ENCODE assay signal across 1 cellular context in genomic region chr18:12766986-12767433, GRCh38.
A peak's percentile ranks its signal among the peaks of the same experiment; 100 is the strongest.
TF ChIP-seq lines count a peak whose summit lies in the region.

No MANE protein-coding gene starts in this region.

TF ChIP-seq in HepG2, 621 proteins besides CTCF, POLR2A, EP300 and RAD21 (continued from another document and continues in another):
- TF ChIP-seq PITX1 (CRISPR knock-in tag; IDR thresholded peaks at IDR 0.05) (no peak), ZFY (CRISPR knock-in tag; IDR thresholded peaks at IDR 0.05) (peak; percentile 55; the same call in 1 of the 2 replicates), ZC3H4 (CRISPR knock-in tag; IDR thresholded peaks at IDR 0.05; ENCODE audit: borderline replicate concordance) (no peak), GATAD2A (CRISPR knock-in tag; IDR thresholded peaks at IDR 0.05) (peak; percentile 54), ZNF800 (CRISPR knock-in tag; IDR thresholded peaks at IDR 0.05) (0 out of 2 replicates have a peak, but pooled peaks have one; percentile 23), ZNF891 (CRISPR knock-in tag; IDR thresholded peaks at IDR 0.05) (peak; percentile 73; the same call in 1 of the 2 replicates), ZBTB44 (CRISPR knock-in tag; IDR thresholded peaks at IDR 0.05) (no peak), ZNF777 (CRISPR knock-in tag; IDR thresholded peaks at IDR 0.05) (no peak), ZNF124 (CRISPR knock-in tag; IDR thresholded peaks at IDR 0.05) (0 out of 2 replicates have a peak, but pooled peaks have one; percentile 39), ZNF784 (CRISPR knock-in tag; IDR thresholded peaks at IDR 0.05; ENCODE audit: borderline replicate concordance) (peak; percentile 39; the same call in 1 of the 2 replicates), MIXL1 (CRISPR knock-in tag; IDR thresholded peaks at IDR 0.05) (peak; percentile 56; the same call in 1 of the 2 replicates), ZBTB33 (CRISPR knock-in tag; IDR thresholded peaks at IDR 0.05) (peak; percentile 72; the same call in 1 of the 2 replicates), CHD4 (IDR thresholded peaks at IDR 0.05; ENCODE audit: borderline replicate concordance, low read length) (no peak), ZNF639 (CRISPR knock-in tag; conservative IDR thresholded peaks at IDR 0.05) (no peak), ZNF276 (CRISPR knock-in tag; IDR thresholded peaks at IDR 0.05; ENCODE audit: low read depth) (no peak), ZNF282 (IDR thresholded peaks at IDR 0.05; ENCODE audit: partially characterized antibody) (no peak), RFXAP (CRISPR knock-in tag; IDR thresholded peaks at IDR 0.05; ENCODE audit: borderline replicate concordance) (0 out of 2 replicates have a peak, but pooled peaks have one; percentile 64), ZMYM3 (CRISPR knock-in tag; IDR thresholded peaks at IDR 0.05) (no peak), E2F2 (CRISPR knock-in tag; IDR thresholded peaks at IDR 0.05; ENCODE audit: borderline replicate concordance) (no peak), RARA (CRISPR knock-in tag; IDR thresholded peaks at IDR 0.05) (peak; percentile 79), ZSCAN25 (CRISPR knock-in tag; IDR thresholded peaks at IDR 0.05) (peak; percentile 53), ZNF558 (CRISPR knock-in tag; IDR thresholded peaks at IDR 0.05; ENCODE audit: borderline replicate concordance) (peak; percentile 77; the same call in 1 of the 2 replicates), ARNTL (CRISPR knock-in tag; IDR thresholded peaks at IDR 0.05) (peak; percentile 39; the same call in 1 of the 2 replicates), PCBP1 (IDR thresholded peaks at IDR 0.05; ENCODE audit: borderline replicate concordance, low read depth, low read length) (no peak), ZNF569 (CRISPR knock-in tag; IDR thresholded peaks at IDR 0.05; ENCODE audit: borderline replicate concordance) (0 out of 2 replicates have a peak, but pooled peaks have one; percentile 44), LCORL (IDR thresholded peaks at IDR 0.05) (no peak), LCORL (CRISPR knock-in tag; IDR thresholded peaks at IDR 0.05) (peak; percentile 73; the same call in 1 of the 2 replicates), MLX (CRISPR knock-in tag; IDR thresholded peaks at IDR 0.05) (peak; percentile 45; the same call in 1 of the 2 replicates), RXRA (CRISPR knock-in tag; IDR thresholded peaks at IDR 0.05) (peak; percentile 86), ZGPAT (CRISPR knock-in tag; IDR thresholded peaks at IDR 0.05) (peak; percentile 71), MAFG (CRISPR knock-in tag; IDR thresholded peaks at IDR 0.05) (no peak), CBX5 (CRISPR knock-in tag; IDR thresholded peaks at IDR 0.05; ENCODE audit: borderline replicate concordance) (no peak), AHDC1 (CRISPR knock-in tag; IDR thresholded peaks at IDR 0.05; ENCODE audit: borderline replicate concordance) (no peak), KDM5B (CRISPR knock-in tag; IDR thresholded peaks at IDR 0.05; ENCODE audit: borderline replicate concordance) (peak; percentile 26; the same call in 1 of the 2 replicates), MYNN (CRISPR knock-in tag; IDR thresholded peaks at IDR 0.05; ENCODE audit: low read depth) (no peak), RFXANK (CRISPR knock-in tag; IDR thresholded peaks at IDR 0.05) (0 out of 2 replicates have a peak, but pooled peaks have one; percentile 71), SUZ12 (IDR thresholded peaks at IDR 0.05; ENCODE audit: low read depth, low read length) (no peak), ATF2 (CRISPR knock-in tag; IDR thresholded peaks at IDR 0.05) (peak; percentile 17; the same call in 1 of the 2 replicates), ZNF570 (CRISPR knock-in tag; IDR thresholded peaks at IDR 0.05; ENCODE audit: borderline replicate concordance) (no peak), AKAP8 (CRISPR knock-in tag; IDR thresholded peaks at IDR 0.05) (0 out of 2 replicates have a peak, but pooled peaks have one; percentile 30)
